Comparison of ENCODE assay signal across 27 cellular contexts in genomic region chr6:48186746-48187145, GRCh38.
"Had no signal": no experiment of that assay in that cellular context is flagged by ENCODE, and none has a peak within 500 bp of the region (broad histone marks: within the 10 kb centered on the region; RNA-seq: fewer than 3 reads in every experiment).

No MANE protein-coding gene starts in this region.

- H3K27ac Mint-ChIP-seq: effector memory CD8-positive, alpha-beta T cell; mesothelial cell of epicardium; naive B cell; natural killer cell treated with Interleukin-12 subunit alpha and Interleukin-12 subunit beta and Interleukin-15 and Interleukin-18, amount 100 ng/mL, for 72 hours; progenitor cell of endocrine pancreas; stimulated activated naive B cell treated with anti-CD40 and anti-IgM and Interleukin-4, amounts not matched to agents 10 μg/mL and 1 μg/mL and 100 μg/mL, for 72 hours; stimulated activated naive CD8-positive, alpha-beta T cell treated with anti-CD3 and anti-CD28 coated beads, Interleukin-15, Interleukin-2, amounts not matched to agents 100 ng/mL and 50 ng/mL, for 24 hours had no signal

- H3K27me3 Mint-ChIP-seq: effector memory CD8-positive, alpha-beta T cell; naive B cell; natural killer cell treated with Interleukin-12 subunit alpha and Interleukin-12 subunit beta and Interleukin-15 and Interleukin-18, amount 100 ng/mL, for 72 hours; progenitor cell of endocrine pancreas; stimulated activated naive B cell treated with anti-CD40 and anti-IgM and Interleukin-4, amounts not matched to agents 10 μg/mL and 1 μg/mL and 100 μg/mL, for 72 hours; stimulated activated naive CD8-positive, alpha-beta T cell treated with anti-CD3 and anti-CD28 coated beads, Interleukin-15, Interleukin-2, amounts not matched to agents 100 ng/mL and 50 ng/mL, for 24 hours had no signal

- ATAC-seq: effector memory CD8-positive, alpha-beta T cell; heart right ventricle; left cardiac atrium; left lung; mucosa of descending colon; natural killer cell treated with Interleukin-12 subunit alpha and Interleukin-12 subunit beta and Interleukin-15 and Interleukin-18, amount 100 ng/mL, for 72 hours; right lobe of liver; stimulated activated naive B cell treated with anti-CD40 and anti-IgM and Interleukin-4, amounts not matched to agents 10 μg/mL and 1 μg/mL and 100 μg/mL, for 72 hours had no signal

- DNase-seq: cortex of kidney; effector memory CD8-positive, alpha-beta T cell; erythroblast; esophagus squamous epithelium; foreskin melanocyte; glutamatergic neuron; heart right ventricle; hippocampal formation; left cardiac atrium; mesenchymal stem cell; mucosa of descending colon; naive B cell; right lobe of liver; small intestine; stimulated activated CD4-positive, alpha-beta T cell treated with anti-CD3 and anti-CD28 coated beads, Interleukin-15, amount 100 ng/mL, for 24 hours; stimulated activated CD4-positive, alpha-beta T cell treated with anti-CD3 and anti-CD28 coated beads, Interleukin-2, amount 100 ng/mL, for 48 hours; stimulated activated naive B cell treated with anti-CD40 and anti-IgM and Interleukin-4, amounts not matched to agents 10 μg/mL and 1 μg/mL and 100 μg/mL, for 72 hours; upper lobe of left lung had no signal

- H3K4me3 ChIP-seq: esophagus squamous epithelium, heart right ventricle, left lung, mucosa of descending colon, right lobe of liver, thoracic aorta, tibial nerve, upper lobe of left lung had no signal

- H3K36me3 Mint-ChIP-seq: mesothelial cell of epicardium; naive B cell; natural killer cell treated with Interleukin-12 subunit alpha and Interleukin-12 subunit beta and Interleukin-15 and Interleukin-18, amount 100 ng/mL, for 72 hours; stimulated activated naive B cell treated with anti-CD40 and anti-IgM and Interleukin-4, amounts not matched to agents 10 μg/mL and 1 μg/mL and 100 μg/mL, for 72 hours had no signal

- H3K36me3 ChIP-seq: esophagus squamous epithelium, heart right ventricle, left lung, neutrophil, right lobe of liver, thoracic aorta, tibial nerve, upper lobe of left lung had no signal

- H3K27me3 ChIP-seq: esophagus squamous epithelium, heart right ventricle, left lung, neutrophil, right lobe of liver, tibial nerve, upper lobe of left lung had no signal

- H3K4me1 Mint-ChIP-seq: naive B cell; neural crest cell; stimulated activated naive B cell treated with anti-CD40 and anti-IgM and Interleukin-4, amounts not matched to agents 10 μg/mL and 1 μg/mL and 100 μg/mL, for 72 hours had no signal

- H3K9me3 Mint-ChIP-seq: neural crest cell had no signal

- H3K4me3 Mint-ChIP-seq: effector memory CD8-positive, alpha-beta T cell; mesothelial cell of epicardium; naive B cell; natural killer cell treated with Interleukin-12 subunit alpha and Interleukin-12 subunit beta and Interleukin-15 and Interleukin-18, amount 100 ng/mL, for 72 hours; neural crest cell; stimulated activated naive B cell treated with anti-CD40 and anti-IgM and Interleukin-4, amounts not matched to agents 10 μg/mL and 1 μg/mL and 100 μg/mL, for 72 hours; stimulated activated naive CD8-positive, alpha-beta T cell treated with anti-CD3 and anti-CD28 coated beads, Interleukin-15, Interleukin-2, amounts not matched to agents 100 ng/mL and 50 ng/mL, for 24 hours had no signal
